In genomic region chr3:9976736-9977709, GRCh38 we compare ENCODE assay signal across 9 cellular contexts. TPM values are rescaled to one million over a fixed set of nuclear protein-coding genes. Genes with fewer than 3 reads are reported as not detected.
A peak's percentile ranks its signal among the peaks of the same experiment; 100 is the strongest.
DNase-seq lines count a peak whose midpoint lies in the region; ATAC-seq, FAIRE-seq and TF ChIP-seq lines count a peak whose summit lies in the region.
"Had no signal": no experiment of that assay in that cellular context is flagged by ENCODE, and none has a peak within 500 bp of the region (broad histone marks: within the 10 kb centered on the region; RNA-seq: fewer than 3 reads in every experiment).

No MANE protein-coding gene starts in this region.

- peaks cover 26% of the 10 kb centered on the region for H3K36me3 Mint-ChIP-seq in activated CD8-positive, alpha-beta T cell treated with anti-CD3 and anti-CD28 coated beads for 36 hours (ENCODE audit: low read depth)
- H3K36me3 Mint-ChIP-seq in activated CD8-positive, alpha-beta T cell treated with anti-CD3 and anti-CD28 coated beads, Interleukin-2, amount 10 ng/mL, durations not matched to agents 7 days and 5 days (ENCODE audit: low read depth) = peaks cover 31% of the 10 kb centered on the region

- DNase-seq in activated CD8-positive, alpha-beta T cell treated with anti-CD3 and anti-CD28 coated beads for 36 hours = peak; percentile 47
- DNase-seq in activated CD8-positive, alpha-beta T cell treated with anti-CD3 and anti-CD28 coated beads, Interleukin-2, amount 10 ng/mL, durations not matched to agents 7 days and 5 days = no peak
- peak; percentile 90 for DNase-seq in RCC 7860 (ENCODE audit: low spot score)
- DNase-seq in colonic mucosa = peak; percentile 42
- DNase-seq in lower lobe of right lung = peak; percentile 78
- no peak for DNase-seq in NCI-H526 treated with DMSO at 0.1 percent for 48 hours (lab: John Stamatoyannopoulos, UW)

- no peak for TF ChIP-seq CTCF in activated CD8-positive, alpha-beta T cell treated with anti-CD3 and anti-CD28 coated beads for 36 hours (IDR thresholded peaks at IDR 0.05)
- TF ChIP-seq CTCF in colonic mucosa (IDR thresholded peaks at IDR 0.05) (no peak), lower lobe of right lung (IDR thresholded peaks at IDR 0.05) (no peak)

- FAIRE-seq in RCC 7860 (lab: Jason Lieb, UNC) = peak; percentile 90
- FAIRE-seq: G401.6 had no signal

- H3K9me3 ChIP-seq in colonic mucosa (no peaks in the 10 kb centered on the region), lower lobe of right lung (no peaks in the 10 kb centered on the region)

- H3K9me3 Mint-ChIP-seq in activated CD8-positive, alpha-beta T cell treated with anti-CD3 and anti-CD28 coated beads for 36 hours = no peaks in the 10 kb centered on the region
- no peaks in the 10 kb centered on the region for H3K9me3 Mint-ChIP-seq in activated CD8-positive, alpha-beta T cell treated with anti-CD3 and anti-CD28 coated beads, Interleukin-2, amount 10 ng/mL, durations not matched to agents 7 days and 5 days (ENCODE audit: insufficient read depth)

- intact Hi-C loops in activated CD8-positive, alpha-beta T cell treated with anti-CD3 and anti-CD28 coated beads for 36 hours (cut with micrococcal nuclease) = no loop called here
- intact Hi-C loops in colonic mucosa (cut with DNase I) (no loop called here), lower lobe of right lung (cut with DNase I) (no loop called here)

- no peaks in the 10 kb centered on the region for H3K27me3 Mint-ChIP-seq in activated CD8-positive, alpha-beta T cell treated with anti-CD3 and anti-CD28 coated beads for 36 hours
- H3K27me3 Mint-ChIP-seq in activated CD8-positive, alpha-beta T cell treated with anti-CD3 and anti-CD28 coated beads, Interleukin-2, amount 10 ng/mL, durations not matched to agents 7 days and 5 days (ENCODE audit: low read depth) = no peaks in the 10 kb centered on the region

- no peaks in the 10 kb centered on the region for H3K4me1 ChIP-seq in colonic mucosa
- H3K4me1 ChIP-seq in lower lobe of right lung = peaks cover 40% of the 10 kb centered on the region

- ATAC-seq in activated CD8-positive, alpha-beta T cell treated with anti-CD3 and anti-CD28 coated beads for 36 hours = peak; percentile 87
- ATAC-seq in activated CD8-positive, alpha-beta T cell treated with anti-CD3 and anti-CD28 coated beads, Interleukin-2, amount 10 ng/mL, durations not matched to agents 7 days and 5 days = no peak
- ATAC-seq in lower lobe of right lung = peak; percentile 96 to 98
- ATAC-seq in GM18861 (IDR thresholded peaks at IDR 0.05; ENCODE audit: unreplicated experiment) = no peak

- H3K4me3 Mint-ChIP-seq in activated CD8-positive, alpha-beta T cell treated with anti-CD3 and anti-CD28 coated beads for 36 hours = no peak overlapping the region
- no peak overlapping the region for H3K4me3 Mint-ChIP-seq in activated CD8-positive, alpha-beta T cell treated with anti-CD3 and anti-CD28 coated beads, Interleukin-2, amount 10 ng/mL, durations not matched to agents 7 days and 5 days

- CTCF ChIA-PET in activated CD8-positive, alpha-beta T cell treated with anti-CD3 and anti-CD28 coated beads for 36 hours (lab: Charles Lee) = interaction anchor here (0.8 to 1.4 kb wide), 5 partner anchors 11 to 286 kb away, joined by 3 to 4 read pairs (median 3); no protein-coding TSS in a partner anchor
- CTCF ChIA-PET in activated CD8-positive, alpha-beta T cell treated with anti-CD3 and anti-CD28 coated beads, Interleukin-2, amount 10 ng/mL, durations not matched to agents 7 days and 5 days (lab: Charles Lee) = interaction anchor here (0.7 to 2.5 kb wide), 6 partner anchors 10 to 44 kb away, joined by 3 to 13 read pairs (median 4); partner anchors contain the start of genes CRELD1 and EMC3

- H3K36me3 ChIP-seq in colonic mucosa (no peaks in the 10 kb centered on the region), lower lobe of right lung (peaks cover 68% of the 10 kb centered on the region)

- peaks cover 17% of the 10 kb centered on the region for H3K4me1 Mint-ChIP-seq in activated CD8-positive, alpha-beta T cell treated with anti-CD3 and anti-CD28 coated beads for 36 hours (ENCODE audit: low read depth)
- H3K4me1 Mint-ChIP-seq in activated CD8-positive, alpha-beta T cell treated with anti-CD3 and anti-CD28 coated beads, Interleukin-2, amount 10 ng/mL, durations not matched to agents 7 days and 5 days (ENCODE audit: low read depth) = peaks cover 2% of the 10 kb centered on the region

- H3K9ac ChIP-seq in colonic mucosa (ENCODE audit: low read depth in 2 of 2, low read length in 2 of 2) = no peak overlapping the region

- no peaks in the 10 kb centered on the region for H3K27me3 ChIP-seq in colonic mucosa
- no peaks in the 10 kb centered on the region for H3K27me3 ChIP-seq in lower lobe of right lung (ENCODE audit: low read depth)

- POLR2A ChIA-PET in activated CD8-positive, alpha-beta T cell treated with anti-CD3 and anti-CD28 coated beads for 36 hours (lab: Charles Lee) = interaction anchor here (1.3 to 2.2 kb wide), 4 partner anchors 10 to 41 kb away, joined by 3 to 6 read pairs (median 4); partner anchors contain the start of gene EMC3
- POLR2A ChIA-PET in activated CD8-positive, alpha-beta T cell treated with anti-CD3 and anti-CD28 coated beads, Interleukin-2, amount 10 ng/mL, durations not matched to agents 7 days and 5 days (lab: Charles Lee) = interaction anchor here (0.7 to 1.2 kb wide), 2 partner anchors 9 to 723 kb away, joined by 3 to 9 read pairs; no protein-coding TSS in a partner anchor

- H3K27ac ChIP-seq in colonic mucosa (peak overlapping the region; percentile 10), lower lobe of right lung (peak overlapping the region; percentile 69), temporal lobe (ENCODE audit: low read depth, low read length) (peak overlapping the region; percentile 12)

- no peak overlapping the region for H3K4me3 ChIP-seq in colonic mucosa
- no peak overlapping the region for H3K4me3 ChIP-seq in lower lobe of right lung

- H3K27ac Mint-ChIP-seq in activated CD8-positive, alpha-beta T cell treated with anti-CD3 and anti-CD28 coated beads for 36 hours = peak overlapping the region; percentile 52
- H3K27ac Mint-ChIP-seq in activated CD8-positive, alpha-beta T cell treated with anti-CD3 and anti-CD28 coated beads, Interleukin-2, amount 10 ng/mL, durations not matched to agents 7 days and 5 days = no peak overlapping the region

RNA-seq across cellular contexts. Expression of gene EMC3, which starts 9.6 kb away (rescaled TPM):
- 10 to 100 TPM; 35.2 to 37.9 TPM for total RNA-seq in activated CD8-positive, alpha-beta T cell treated with anti-CD3 and anti-CD28 coated beads for 36 hours
- total RNA-seq in activated CD8-positive, alpha-beta T cell treated with anti-CD3 and anti-CD28 coated beads, Interleukin-2, amount 10 ng/mL, durations not matched to agents 7 days and 5 days = 10 to 100 TPM; 49.0 to 53.4 TPM
- total RNA-seq in colonic mucosa (10 to 100 TPM; 80.2 to 85.9 TPM), lower lobe of right lung (74.9 TPM), temporal lobe (28.3 TPM)

RNA-seq across cellular contexts. Expression of gene PRRT3, which starts 24.8 kb away (rescaled TPM):
- total RNA-seq in activated CD8-positive, alpha-beta T cell treated with anti-CD3 and anti-CD28 coated beads for 36 hours = 1 to 10 TPM; 5.6 to 5.7 TPM
- total RNA-seq in activated CD8-positive, alpha-beta T cell treated with anti-CD3 and anti-CD28 coated beads, Interleukin-2, amount 10 ng/mL, durations not matched to agents 7 days and 5 days = 1 to 10 TPM; 5.5 to 6.9 TPM
- total RNA-seq in colonic mucosa (1 to 10 TPM in 1 of 2 donors, under 1 TPM in 1; 0.96 to 1.1 TPM), lower lobe of right lung (2.1 TPM), temporal lobe (2.5 TPM)

RNA-seq across cellular contexts. Expression of gene CRELD1, which starts 43.4 kb away (rescaled TPM):
- total RNA-seq in activated CD8-positive, alpha-beta T cell treated with anti-CD3 and anti-CD28 coated beads for 36 hours = 10 to 100 TPM in 1 of 2 experiments, 1 to 10 TPM in 1; 9.4 to 13.0 TPM
- total RNA-seq in activated CD8-positive, alpha-beta T cell treated with anti-CD3 and anti-CD28 coated beads, Interleukin-2, amount 10 ng/mL, durations not matched to agents 7 days and 5 days = 10 to 100 TPM; 10.1 to 10.9 TPM
- total RNA-seq in colonic mucosa = 10 to 100 TPM; 23.3 to 40.4 TPM
- 54.3 TPM for total RNA-seq in lower lobe of right lung
- total RNA-seq in temporal lobe = 16.7 TPM

RNA-seq across cellular contexts. Expression of gene FANCD2, which starts 49.2 kb away (rescaled TPM):
- total RNA-seq in activated CD8-positive, alpha-beta T cell treated with anti-CD3 and anti-CD28 coated beads for 36 hours = 10 to 100 TPM; 90.3 to 97.9 TPM
- total RNA-seq in activated CD8-positive, alpha-beta T cell treated with anti-CD3 and anti-CD28 coated beads, Interleukin-2, amount 10 ng/mL, durations not matched to agents 7 days and 5 days = 10 to 100 TPM; 66.9 to 71.5 TPM
- total RNA-seq in colonic mucosa (10 to 100 TPM in 1 of 2 donors, 1 to 10 TPM in 1; 6.9 to 31.1 TPM), lower lobe of right lung (6.1 TPM), temporal lobe (4.2 TPM)

Comparison
In these comparisons a context has a peak if more than half of its experiments do, and no peak if none do; other contexts are left out.
1. ATAC-seq: peak in activated CD8-positive, alpha-beta T cell treated with anti-CD3 and anti-CD28 coated beads for 36 hours (single experiment) and lower lobe of right lung (2 of 2); none in activated CD8-positive, alpha-beta T cell treated with anti-CD3 and anti-CD28 coated beads, Interleukin-2, amount 10 ng/mL, durations not matched to agents 7 days and 5 days (single experiment) and GM18861 (single experiment).
2. DNase-seq: peak in activated CD8-positive, alpha-beta T cell treated with anti-CD3 and anti-CD28 coated beads for 36 hours (single experiment), RCC 7860 (single experiment), colonic mucosa (single experiment) and lower lobe of right lung (single experiment); none in activated CD8-positive, alpha-beta T cell treated with anti-CD3 and anti-CD28 coated beads, Interleukin-2, amount 10 ng/mL, durations not matched to agents 7 days and 5 days (single experiment) and NCI-H526 treated with DMSO at 0.1 percent for 48 hours (single experiment).
3. H3K27ac ChIP-seq: peak in every context shown above with its lines; median percentile 69 in lower lobe of right lung; 12 in temporal lobe; 10 in colonic mucosa.